In the genomic region with DNA sequence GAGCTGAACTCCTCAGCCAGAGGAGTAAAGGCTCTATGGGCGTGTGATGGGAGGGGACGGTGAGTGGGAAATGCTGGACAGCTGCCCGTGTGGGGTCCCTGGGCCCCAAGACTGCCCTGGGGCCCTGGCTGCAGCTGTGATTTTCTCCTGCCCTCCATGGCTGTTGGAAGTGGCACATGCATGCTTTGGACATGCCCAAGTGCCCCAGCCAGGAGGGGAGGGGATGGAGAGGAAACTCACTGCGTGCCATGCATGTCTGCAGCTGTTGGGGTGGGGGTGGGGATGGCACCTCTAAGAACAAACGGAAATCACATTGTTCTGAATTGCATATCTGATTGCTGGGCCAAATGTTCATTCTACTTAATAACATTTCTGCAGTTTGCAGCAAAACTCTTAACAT, we compare ENCODE assay signal across 28 cellular contexts. TPM values are rescaled to one million over a fixed set of nuclear protein-coding genes. Genes with fewer than 3 reads are reported as not detected.
A peak's percentile ranks its signal among the peaks of the same experiment; 100 is the strongest.
DNase-seq lines count a peak whose midpoint lies in the region; ATAC-seq, FAIRE-seq and TF ChIP-seq lines count a peak whose summit lies in the region.
"Had no signal": no experiment of that assay in that cellular context is flagged by ENCODE, and none has a peak within 500 bp of the region (broad histone marks: within the 10 kb centered on the region; RNA-seq: fewer than 3 reads in every experiment).

No MANE protein-coding gene starts in this region.

- no peak for TF ChIP-seq EP300 in HepG2 (IDR thresholded peaks at IDR 0.05; ENCODE audit: low read depth in 2 of 2, low read length in 2 of 2)
- no peak for TF ChIP-seq EP300 in HepG2 (CRISPR knock-in tag; IDR thresholded peaks at IDR 0.05; ENCODE audit: borderline replicate concordance)
- TF ChIP-seq EP300 in stomach (IDR thresholded peaks at IDR 0.05): no peak

- no TSS peak for BruUV-seq in HepG2 (replicated peaks; lab: Mats Ljungman, UMichigan)

- ATAC-seq in HepG2: no peak
- ATAC-seq: GM23338, Panc1 had no signal

- POLR2A ChIA-PET in HepG2 (lab: Yijun Ruan, JAX): no interaction called here
- POLR2A ChIA-PET in activated CD4-positive, alpha-beta memory T cell treated with anti-CD3 and anti-CD28 coated beads for 36 hours (lab: Charles Lee): interaction anchor here (0.6 kb wide), 1 partner anchor 208 kb away, joined by 3 read pairs; no protein-coding TSS in a partner anchor

- H3K4me1 Mint-ChIP-seq in activated CD4-positive, alpha-beta memory T cell treated with anti-CD3 and anti-CD28 coated beads for 36 hours (ENCODE audit: low read depth): peaks cover 5% of the 10 kb centered on the region
- H3K4me1 Mint-ChIP-seq: CD4-positive, CD25-positive, alpha-beta regulatory T cell; IgD-negative memory B cell had no signal

- in situ Hi-C loops in HepG2 (cut with HindIII; ENCODE audit: extremely low pct_ligation_motif_present, low pct_unique_long_range_greater_than_20kb): no loop called here

- H3K4me3 Mint-ChIP-seq in activated CD4-positive, alpha-beta memory T cell treated with anti-CD3 and anti-CD28 coated beads for 36 hours: no peak overlapping the region
- H3K4me3 Mint-ChIP-seq: CD4-positive, CD25-positive, alpha-beta regulatory T cell; GM23338; IgD-negative memory B cell had no signal

- H3K27me3 Mint-ChIP-seq in activated CD4-positive, alpha-beta memory T cell treated with anti-CD3 and anti-CD28 coated beads for 36 hours: no peaks in the 10 kb centered on the region
- H3K27me3 Mint-ChIP-seq: CD4-positive, CD25-positive, alpha-beta regulatory T cell had no signal

- no peak overlapping the region for H2AFZ ChIP-seq in HepG2 (ENCODE audit: low read length)
- H2AFZ ChIP-seq: GM23338 had no signal

- no peak for FAIRE-seq in HepG2 (lab: Jason Lieb, UNC)
- FAIRE-seq: D721Med had no signal

- H3K27ac ChIP-seq in SJCRH30 (peak overlapping the region; percentile 41), HepG2 (ENCODE audit: extremely low read length, insufficient read depth, low read length) (no peak overlapping the region), stomach (no peak overlapping the region)
- H3K27ac ChIP-seq: 22Rv1, KMS-11, RWPE1 had no signal

- H3K4me3 ChIP-seq in AG10803 (ENCODE audit: low read length) (no peak overlapping the region), SJCRH30 (no peak overlapping the region), epithelial cell of esophagus (ENCODE audit: low read length) (no peak overlapping the region), HepG2 (replicated peaks in 1 of 3; ENCODE audit: insufficient read depth in 1 of 3, low read depth in 2 of 3, low read length in 3 of 3) (no peak overlapping the region), stomach (no peak overlapping the region)
- H3K4me3 ChIP-seq: GM23338 had no signal

- peaks cover 3% of the 10 kb centered on the region for H3K36me3 Mint-ChIP-seq in activated CD4-positive, alpha-beta memory T cell treated with anti-CD3 and anti-CD28 coated beads for 36 hours
- H3K36me3 Mint-ChIP-seq: CD4-positive, CD25-positive, alpha-beta regulatory T cell; IgD-negative memory B cell had no signal

- 7% methylated on average over 2 of the region's 5 CpGs for WGBS in HepG2 (ENCODE audit: low lambda C conversion rate)
- WGBS in stomach, 5 donors: 66 to 86% (median 70%) methylated on average over 3 to 5 of the region's 5 CpGs

- H3K9ac ChIP-seq in HepG2 (ENCODE audit: insufficient read depth, low read depth, low read length): no peak overlapping the region
- H3K9ac ChIP-seq: KMS-11 had no signal

- no peaks in the 10 kb centered on the region for H3K9me3 Mint-ChIP-seq in activated CD4-positive, alpha-beta memory T cell treated with anti-CD3 and anti-CD28 coated beads for 36 hours
- H3K9me3 Mint-ChIP-seq: CD4-positive, CD25-positive, alpha-beta regulatory T cell; IgD-negative memory B cell had no signal

- H3K9me3 ChIP-seq in SJCRH30 (replicated peaks): no peaks in the 10 kb centered on the region
- no peaks in the 10 kb centered on the region for H3K9me3 ChIP-seq in HepG2 (ENCODE audit: low read length)
- no peaks in the 10 kb centered on the region for H3K9me3 ChIP-seq in stomach
- H3K9me3 ChIP-seq: BE2C had no signal

- TF ChIP-seq POLR2A in HepG2 (IDR thresholded peaks at IDR 0.05; ENCODE audit: insufficient read depth in 1 of 2, low read depth in 2 of 2, low read length in 2 of 2): no peak
- no peak for TF ChIP-seq POLR2A in stomach (IDR thresholded peaks at IDR 0.05)

- H3K36me3 ChIP-seq in SJCRH30 (no peaks in the 10 kb centered on the region), HepG2 (replicated peaks in 1 of 2; ENCODE audit: control insufficient read depth in 1 of 2, insufficient read depth in 2 of 2, low read length in 2 of 2) (no peaks in the 10 kb centered on the region), stomach (no peaks in the 10 kb centered on the region)
- H3K36me3 ChIP-seq: BE2C had no signal

- TF ChIP-seq RAD21 in HepG2 (CRISPR knock-in tag; IDR thresholded peaks at IDR 0.05): no peak

- no peaks in the 10 kb centered on the region for H3K79me2 ChIP-seq in HepG2 (ENCODE audit: insufficient read depth, low read length)

- TF ChIP-seq CTCF in AG10803 (conservative IDR thresholded peaks at IDR 0.05; ENCODE audit: low read length) (no peak), epithelial cell of esophagus (IDR thresholded peaks at IDR 0.05; ENCODE audit: insufficient read depth, low read depth, low read length, missing control alignments) (no peak), HepG2 (CRISPR knock-in tag; IDR thresholded peaks at IDR 0.05) (no peak), stomach (IDR thresholded peaks at IDR 0.05) (no peak)

- no peaks in the 10 kb centered on the region for H4K20me1 ChIP-seq in HepG2 (ENCODE audit: insufficient read depth, low read length)

- intact Hi-C loops in HepG2 (cut with micrococcal nuclease; ENCODE audit: unreplicated experiment): no loop called here
- intact Hi-C loops in stomach (cut with DNase I; ENCODE audit: low total_unique reads): no loop called here
- intact Hi-C loops in activated CD4-positive, alpha-beta memory T cell treated with anti-CD3 and anti-CD28 coated beads for 36 hours (cut with micrococcal nuclease): no loop called here

- CTCF ChIA-PET in HepG2 (lab: Yijun Ruan, JAX; ENCODE audit: low intra/inter-chr PET ratio, low total read pairs): no interaction called here
- CTCF ChIA-PET in activated CD4-positive, alpha-beta memory T cell treated with anti-CD3 and anti-CD28 coated beads for 36 hours (lab: Charles Lee): no interaction called here

- no peak overlapping the region for H3K4me2 ChIP-seq in HepG2 (ENCODE audit: low read depth, low read length)
- H3K4me2 ChIP-seq: GM23338, KMS-11 had no signal

- H3K27ac Mint-ChIP-seq in activated CD4-positive, alpha-beta memory T cell treated with anti-CD3 and anti-CD28 coated beads for 36 hours: no peak overlapping the region
- H3K27ac Mint-ChIP-seq: CD4-positive, CD25-positive, alpha-beta regulatory T cell; GM23338; IgD-negative memory B cell had no signal

- no peaks in the 10 kb centered on the region for H3K27me3 ChIP-seq in SJCRH30
- H3K27me3 ChIP-seq in HepG2 (ENCODE audit: control insufficient read depth in 1 of 2, insufficient read depth in 2 of 2, low read length in 2 of 2): no peaks in the 10 kb centered on the region
- H3K27me3 ChIP-seq in stomach: no peaks in the 10 kb centered on the region
- H3K27me3 ChIP-seq: BE2C had no signal

- peak; percentile 7 for DNase-seq in AG10803 (ENCODE audit: low read depth)
- peak; percentile 65 to 68 for DNase-seq in SJCRH30
- peak; percentile 22 for DNase-seq in epithelial cell of esophagus (ENCODE audit: low read depth)
- peak; percentile 17 for DNase-seq in pulmonary artery endothelial cell (ENCODE audit: low read depth, low spot score)
- no peak for DNase-seq in HepG2 (ENCODE audit: low spot score)
- DNase-seq in stomach: no peak
- DNase-seq in activated CD4-positive, alpha-beta memory T cell treated with anti-CD3 and anti-CD28 coated beads for 36 hours: no peak
- DNase-seq: BE2C; CD4-positive, CD25-positive, alpha-beta regulatory T cell; HCEC 1CT; NCI-H1048; NCI-H1417 treated with DMSO at 0.1 percent for 48 hours; NCI-H1694 treated with DMSO at 0.1 percent for 48 hours; NCI-H2081 treated with DMSO at 0.1 percent for 48 hours; NCI-H2171; NCI-H226; NCI-H510A; NCI-H69; SHP77 had no signal

- H3K4me1 ChIP-seq in SJCRH30: peaks cover 4% of the 10 kb centered on the region; the same call in 1 of the 2 replicates
- no peaks in the 10 kb centered on the region for H3K4me1 ChIP-seq in HepG2 (ENCODE audit: insufficient read depth, low read length)
- H3K4me1 ChIP-seq in stomach: no peaks in the 10 kb centered on the region
- H3K4me1 ChIP-seq: BE2C had no signal

TF ChIP-seq in HepG2, 621 proteins besides CTCF, POLR2A, EP300 and RAD21 (continues in another document):
- no peak for TF ChIP-seq ZNF260 (CRISPR knock-in tag; IDR thresholded peaks at IDR 0.05; ENCODE audit: borderline replicate concordance, low read depth)

RNA-seq across cellular contexts. Expression of a gene that starts 52.4 kb away (rescaled TPM):
- total RNA-seq in SJCRH30 (2014; rRNA removed; shearing (Covaris generic)): 2.0 and 3.9 TPM in 2 replicates
- total RNA-seq in pulmonary artery endothelial cell (44.1 and 80.6 TPM in 2 replicates), HepG2 (2016; rRNA removed; fragmentation: Illumina TruSeq; extraction: Trizol) (0.09 TPM in 1 of 2 replicates, not detected in the other), stomach (100 to 1,000 TPM in 1 of 5 donors, 10 to 100 TPM in 3, under 1 TPM in 1; 0.58 to 162 (median 26.8) TPM)
- not detected in 2 replicates for total RNA-seq in HepG2 (2016; cell fraction: cytosol; rRNA removed; fragmentation: Illumina TruSeq; extraction: Trizol; ENCODE audit: low read depth)
- 0.13 TPM in 1 of 2 replicates, not detected in the other for total RNA-seq in HepG2 (2016; cell fraction: insoluble cytoplasmic fraction; rRNA removed; fragmentation: Illumina TruSeq; extraction: Trizol)
- 0.17 and 0.19 TPM in 2 replicates for total RNA-seq in HepG2 (2016; cell fraction: membrane; rRNA removed; fragmentation: Illumina TruSeq; extraction: Trizol)
- not detected in 2 replicates for total RNA-seq in HepG2 (2016; cell fraction: nucleus; rRNA removed; fragmentation: Illumina TruSeq; extraction: Trizol)
- polyA plus RNA-seq in HepG2 (2011; rRNA removed) (0.05 TPM in 1 of 2 replicates, not detected in the other), stomach (1 to 10 TPM; 2.2 to 4.4 (median 2.3) TPM)
- polyA plus RNA-seq in HepG2 (2011; cell fraction: cytosol; rRNA removed): 0.03 and 0.05 TPM in 2 replicates
- not detected in 2 replicates for polyA plus RNA-seq in HepG2 (2011; cell fraction: nucleus; rRNA removed)
- polyA plus RNA-seq in HepG2 (2012): 0.08 TPM in 1 of 2 replicates, not detected in the other
- polyA plus RNA-seq in HepG2 (2016; cell fraction: cytosol; fragmentation: Illumina TruSeq; extraction: Trizol; ENCODE audit: low read depth): not detected in 2 replicates
- polyA plus RNA-seq in HepG2 (2016; cell fraction: insoluble cytoplasmic fraction; fragmentation: Illumina TruSeq; extraction: Trizol; ENCODE audit: low read depth): not detected in 2 replicates
- polyA plus RNA-seq in HepG2 (2016; cell fraction: membrane; fragmentation: Illumina TruSeq; extraction: Trizol; ENCODE audit: low read depth): 0.08 and 0.09 TPM in 2 replicates
- polyA plus RNA-seq in HepG2 (2016; cell fraction: nucleus; fragmentation: Illumina TruSeq; extraction: Trizol; ENCODE audit: insufficient read depth, low read depth): not detected in 2 replicates
- polyA minus RNA-seq in HepG2 (2011; rRNA and poly(A)+ RNA removed; ENCODE audit: low replicate concordance): 0.78 and 28.0 TPM in 2 replicates
- not detected in 2 replicates for polyA minus RNA-seq in HepG2 (2011; cell fraction: cytosol; rRNA and poly(A)+ RNA removed)
- 0.26 TPM in 1 of 2 replicates, not detected in the other for polyA minus RNA-seq in HepG2 (2011; cell fraction: nucleus; rRNA and poly(A)+ RNA removed)
- total RNA-seq in activated CD4-positive, alpha-beta memory T cell treated with anti-CD3 and anti-CD28 coated beads for 36 hours: 1 to 10 TPM; 9.0 to 9.7 TPM
- total RNA-seq: G401, OCI-LY7 had no signal

Comparison
In these comparisons a context has a peak if more than half of its experiments do, and no peak if none do; other contexts are left out.
1. DNase-seq: peak in AG10803 (single experiment), SJCRH30 (2 of 2), epithelial cell of esophagus (single experiment) and pulmonary artery endothelial cell (single experiment); none in HepG2 (single experiment), stomach (single experiment) and activated CD4-positive, alpha-beta memory T cell treated with anti-CD3 and anti-CD28 coated beads for 36 hours (single experiment).